22 cellular contexts compared by ENCODE assay signal in genomic region chr1:2446394-2446793, GRCh38. TPM values are rescaled to one million over a fixed set of nuclear protein-coding genes. Genes with fewer than 3 reads are reported as not detected.
DNase-seq lines count a peak whose midpoint lies in the region; ATAC-seq, FAIRE-seq and TF ChIP-seq lines count a peak whose summit lies in the region.
"Had no signal": no experiment of that assay in that cellular context is flagged by ENCODE, and none has a peak within 500 bp of the region (broad histone marks: within the 10 kb centered on the region; RNA-seq: fewer than 3 reads in every experiment).

No MANE protein-coding gene starts in this region.

- H3K27me3 ChIP-seq in iPS-20b (ENCODE audit: insufficient read depth, low read length) = peaks cover 43% of the 10 kb centered on the region
- peaks cover 0 to 7% (median 0%) of the 10 kb centered on the region in 4 donors for H3K27me3 ChIP-seq in pancreas

- DNase-seq in NCI-H524 (lab: John Stamatoyannopoulos, UW) (peak; percentile 63 to 73), astrocyte of the hippocampus (ENCODE audit: low read depth, low spot score) (peak; percentile 34), substantia nigra (lab: John Stamatoyannopoulos, UW) (peak in 45 of 49 donors; percentile 29 to 91 (median 73)), pancreas (no peak)
- DNase-seq in effector CD4-positive, alpha-beta T cell = no peak
- DNase-seq: activated B cell treated with CpG ODN at 0.5 μM for 24 hours; activated CD8-positive, alpha-beta memory T cell treated with anti-CD3 and anti-CD28 coated beads, Interleukin-2, amount 10 ng/mL, durations not matched to agents 7 days and 5 days; activated gamma-delta T cell treated with Interleukin-2 at 50 U/mL for 16 hours; CD4-positive, CD25-positive, alpha-beta regulatory T cell; EL; NCI-H1694; NCI-H748 treated with DMSO at 0.1 percent for 48 hours; stimulated activated naive CD8-positive, alpha-beta T cell treated with anti-CD3 and anti-CD28 coated beads, Interleukin-15, Interleukin-2, amounts not matched to agents 100 U/mL and 50 U/mL, for 24 hours; T-cell had no signal

- ATAC-seq in GM18907 (IDR thresholded peaks at IDR 0.05; ENCODE audit: unreplicated experiment) (no peak), pancreas (no peak)
- ATAC-seq: activated CD8-positive, alpha-beta memory T cell treated with anti-CD3 and anti-CD28 coated beads, Interleukin-2, amount 10 ng/mL, durations not matched to agents 7 days and 5 days; HCT116; stimulated activated naive CD8-positive, alpha-beta T cell treated with anti-CD3 and anti-CD28 coated beads, Interleukin-15, Interleukin-2, amounts not matched to agents 100 U/mL and 50 U/mL, for 24 hours; T-cell had no signal

- WGBS in pancreas, 2 donors = 13 to 20% methylated on average over 13 of the region's 13 CpGs

- intact Hi-C loops in pancreas (cut with DNase I) = no loop called here

- no peak overlapping the region for H3K4me3 ChIP-seq in iPS-20b (ENCODE audit: low read length)
- H3K4me3 ChIP-seq in pancreas = no peak overlapping the region
- H3K4me3 ChIP-seq: breast epithelium, lung had no signal

- H3K9me3 ChIP-seq in iPS-20b (ENCODE audit: insufficient read depth, low read depth, low read length) (no peaks in the 10 kb centered on the region), pancreas (no peaks in the 10 kb centered on the region)
- H3K9me3 ChIP-seq: breast epithelium had no signal

- H3K36me3 ChIP-seq in iPS-20b (ENCODE audit: insufficient read depth, low read depth, low read length) (no peaks in the 10 kb centered on the region), pancreas (no peaks in the 10 kb centered on the region)
- H3K36me3 ChIP-seq: breast epithelium had no signal

- TF ChIP-seq CTCF in pancreas (IDR thresholded peaks at IDR 0.05) = no peak

- H3K4me1 ChIP-seq in iPS-20b (ENCODE audit: insufficient read depth, low read length) (peaks cover 5% of the 10 kb centered on the region; the same call in 1 of the 2 replicates), pancreas (no peaks in the 10 kb centered on the region)
- H3K4me1 ChIP-seq: breast epithelium had no signal

- H3K9ac ChIP-seq in iPS-20b (ENCODE audit: low read depth, low read length) = peak overlapping the region; percentile 32; the same call in 1 of the 2 replicates

- FAIRE-seq in pancreas (lab: Jason Lieb, UNC) = no peak
- FAIRE-seq: GM12892, urothelium cell line had no signal

- no peak overlapping the region for H3K27ac ChIP-seq in iPS-20b (ENCODE audit: low read length)
- peak overlapping the region; percentile 99 for H3K27ac ChIP-seq in substantia nigra (ENCODE audit: low read depth, low read length, poor library complexity, severe bottlenecking)
- H3K27ac ChIP-seq in pancreas = no peak overlapping the region
- H3K27ac ChIP-seq: breast epithelium had no signal

RNA-seq across cellular contexts. Expression of gene PLCH2, which starts 29.7 kb away (rescaled TPM):
- total RNA-seq in pancreas = 1 to 10 TPM in 5 of 6 donors, under 1 TPM in 1; 0.79 to 4.0 (median 3.0) TPM
- 100 to 1,000 TPM in 1 of 2 donors, 10 to 100 TPM in 1; 86.4 to 163 TPM for polyA plus RNA-seq in pancreas
- total RNA-seq: LHCN-M2 had no signal

RNA-seq across cellular contexts. Expression of gene PEX10, which starts 34.0 kb away (rescaled TPM):
- 10 to 100 TPM; 10.1 to 14.8 (median 10.7) TPM for total RNA-seq in pancreas
- polyA plus RNA-seq in pancreas = 10 to 100 TPM; 16.3 to 16.8 TPM

RNA-seq across cellular contexts. Expression of gene RER1, which starts 54.8 kb away (rescaled TPM):
- total RNA-seq in pancreas = 10 to 100 TPM; 58.2 to 84.2 (median 70.9) TPM
- 10 to 100 TPM; 54.8 to 67.6 TPM for polyA plus RNA-seq in pancreas

RNA-seq across cellular contexts. Expression of gene MORN1, which starts 55.0 kb away (rescaled TPM):
- 1 to 10 TPM; 4.7 to 8.9 (median 5.2) TPM for total RNA-seq in pancreas
- 1 to 10 TPM; 5.2 to 9.3 TPM for polyA plus RNA-seq in pancreas

Comparison
In these comparisons a context has a peak if more than half of its experiments do, and no peak if none do; other contexts are left out.
1. DNase-seq: peak in NCI-H524 (2 of 2), astrocyte of the hippocampus (single experiment) and substantia nigra (45 of 49); none in effector CD4-positive, alpha-beta T cell (single experiment) and pancreas (0 of 6).